ENCODE assay signal across 14 cellular contexts in the genomic region with DNA sequence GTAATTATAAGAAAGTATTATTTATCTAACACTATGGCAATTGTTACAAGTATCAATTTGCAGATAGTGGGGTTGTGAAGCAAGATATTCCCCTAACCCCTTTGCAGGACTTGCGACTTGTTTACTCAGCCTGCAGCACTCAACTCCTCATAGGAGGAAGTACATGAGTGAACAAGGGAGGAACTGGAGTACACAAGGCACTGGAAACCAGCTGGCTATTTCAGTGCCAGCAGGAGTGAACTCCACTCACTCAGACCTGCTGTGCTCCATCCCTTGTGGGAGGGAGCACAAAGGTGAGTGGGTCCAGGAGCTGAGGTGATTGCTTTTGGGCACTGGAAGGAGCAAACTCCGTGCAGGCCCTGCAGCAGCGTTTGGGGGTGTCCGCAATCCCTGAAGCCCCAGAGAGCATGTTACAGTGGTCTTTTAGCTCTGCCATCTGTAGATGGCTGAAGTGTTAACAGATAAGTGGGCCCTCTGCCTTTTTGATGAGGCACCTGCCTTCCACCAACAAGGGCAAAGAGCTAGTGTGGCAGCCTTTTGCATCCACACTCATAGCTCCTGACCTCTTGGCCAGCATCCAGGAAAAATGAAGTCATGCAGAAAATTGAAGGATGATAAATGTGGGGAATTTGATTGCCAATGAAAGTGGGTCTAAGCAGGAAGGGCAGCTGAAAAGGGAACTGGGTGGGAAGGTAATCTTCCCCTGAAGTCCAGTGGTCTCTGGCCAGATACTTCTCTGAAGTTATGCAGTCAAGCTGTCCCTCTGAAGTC.
DNase-seq lines count a peak whose midpoint lies in the region; ATAC-seq, FAIRE-seq and TF ChIP-seq lines count a peak whose summit lies in the region.
"Had no signal": no experiment of that assay in that cellular context is flagged by ENCODE, and none has a peak within 500 bp of the region (broad histone marks: within the 10 kb centered on the region; RNA-seq: fewer than 3 reads in every experiment).

No MANE protein-coding gene starts in this region.

- POLR2A ChIA-PET in activated CD8-positive, alpha-beta T cell treated with anti-CD3 and anti-CD28 coated beads, Interleukin-2, amount 10 ng/mL, durations not matched to agents 7 days and 5 days (lab: Charles Lee), result no interaction called here

- H3K36me3 Mint-ChIP-seq in activated CD8-positive, alpha-beta T cell treated with anti-CD3 and anti-CD28 coated beads, Interleukin-2, amount 10 ng/mL, durations not matched to agents 7 days and 5 days (ENCODE audit: low read depth), result no peaks in the 10 kb centered on the region

- H3K4me3 Mint-ChIP-seq in activated CD8-positive, alpha-beta T cell treated with anti-CD3 and anti-CD28 coated beads, Interleukin-2, amount 10 ng/mL, durations not matched to agents 7 days and 5 days, result no peak overlapping the region
- H3K4me3 Mint-ChIP-seq: activated T-helper 1 cell treated with anti-CD3 and anti-CD28 coated beads, Interleukin-12 subunit alpha, Interleukin-12 subunit beta, Interleukin-2, Interleukin-4 antibody, amounts not matched to agents 30 ng/mL and 10 ng/mL and 1 ng/mL, durations not matched to agents 14 hours and 24 hours and 36 hours had no signal

- no peak for DNase-seq in H54 (ENCODE audit: insufficient read length, low spot score)
- DNase-seq in NCI-H2029 treated with DMSO at 0.1 percent for 48 hours (lab: John Stamatoyannopoulos, UW), result peak; percentile 54
- DNase-seq in SHP77 treated with DMSO at 0.1 percent for 48 hours (lab: John Stamatoyannopoulos, UW), result peak; percentile 99
- peak; percentile 63 for DNase-seq in kidney tubule cell (ENCODE audit: low spot score)
- DNase-seq in T-helper 1 cell, result no peak
- DNase-seq in activated CD8-positive, alpha-beta memory T cell treated with anti-CD3 and anti-CD28 coated beads for 24 hours, result no peak
- no peak for DNase-seq in activated CD8-positive, alpha-beta T cell treated with anti-CD3 and anti-CD28 coated beads, Interleukin-2, amount 10 ng/mL, durations not matched to agents 7 days and 5 days
- DNase-seq in activated gamma-delta T cell treated with Interleukin-2 at 50 U/mL for 16 hours, result no peak
- DNase-seq: activated CD4-positive, alpha-beta T cell treated with anti-CD3 and anti-CD28 coated beads, Interleukin-2, amount 50 U/mL, for 48 hours; AML-193; cortex of kidney; NCI-H2171; stimulated activated CD4-positive, alpha-beta T cell treated with anti-CD3 and anti-CD28 coated beads, Interleukin-1b, Interleukin-23, amount 100 ng/mL, for 48 hours had no signal

- ATAC-seq in activated CD8-positive, alpha-beta T cell treated with anti-CD3 and anti-CD28 coated beads, Interleukin-2, amount 10 ng/mL, durations not matched to agents 7 days and 5 days, result no peak

- H3K4me1 Mint-ChIP-seq in activated CD8-positive, alpha-beta T cell treated with anti-CD3 and anti-CD28 coated beads, Interleukin-2, amount 10 ng/mL, durations not matched to agents 7 days and 5 days (ENCODE audit: low read depth), result no peaks in the 10 kb centered on the region

- H3K27ac Mint-ChIP-seq in activated CD8-positive, alpha-beta T cell treated with anti-CD3 and anti-CD28 coated beads, Interleukin-2, amount 10 ng/mL, durations not matched to agents 7 days and 5 days, result no peak overlapping the region
- H3K27ac Mint-ChIP-seq: activated T-helper 1 cell treated with anti-CD3 and anti-CD28 coated beads, Interleukin-12 subunit alpha, Interleukin-12 subunit beta, Interleukin-2, Interleukin-4 antibody, amounts not matched to agents 30 ng/mL and 10 ng/mL and 1 ng/mL, durations not matched to agents 14 hours and 24 hours and 36 hours had no signal

- CTCF ChIA-PET in activated CD8-positive, alpha-beta T cell treated with anti-CD3 and anti-CD28 coated beads, Interleukin-2, amount 10 ng/mL, durations not matched to agents 7 days and 5 days (lab: Charles Lee), result no interaction called here

- H3K27me3 Mint-ChIP-seq in activated CD8-positive, alpha-beta T cell treated with anti-CD3 and anti-CD28 coated beads, Interleukin-2, amount 10 ng/mL, durations not matched to agents 7 days and 5 days (ENCODE audit: low read depth), result no peaks in the 10 kb centered on the region

- FAIRE-seq in H54 (lab: Jason Lieb, UNC), result peak; percentile 45

- TF ChIP-seq POLR2A in H54 (IDR thresholded peaks at IDR 0.05; ENCODE audit: low read depth, low read length), result no peak

- peaks cover 23% of the 10 kb centered on the region for H3K9me3 Mint-ChIP-seq in activated CD8-positive, alpha-beta T cell treated with anti-CD3 and anti-CD28 coated beads, Interleukin-2, amount 10 ng/mL, durations not matched to agents 7 days and 5 days (ENCODE audit: insufficient read depth)

Comparison
In these comparisons a context has a peak if more than half of its experiments do, and no peak if none do; other contexts are left out.
1. DNase-seq: peak in NCI-H2029 treated with DMSO at 0.1 percent for 48 hours (single experiment), SHP77 treated with DMSO at 0.1 percent for 48 hours (single experiment) and kidney tubule cell (single experiment); none in H54 (single experiment), T-helper 1 cell (0 of 5), activated CD8-positive, alpha-beta memory T cell treated with anti-CD3 and anti-CD28 coated beads for 24 hours (single experiment), activated CD8-positive, alpha-beta T cell treated with anti-CD3 and anti-CD28 coated beads, Interleukin-2, amount 10 ng/mL, durations not matched to agents 7 days and 5 days (single experiment) and activated gamma-delta T cell treated with Interleukin-2 at 50 U/mL for 16 hours (single experiment).